Comparison of ENCODE assay signal across 21 cellular contexts in genomic region chr4:73976716-73977115, GRCh38. TPM values are rescaled to one million over a fixed set of nuclear protein-coding genes. Genes with fewer than 3 reads are reported as not detected.
"Had no signal": no experiment of that assay in that cellular context is flagged by ENCODE, and none has a peak within 500 bp of the region (broad histone marks: within the 10 kb centered on the region; RNA-seq: fewer than 3 reads in every experiment).

No MANE protein-coding gene starts in this region.

- H3K36me3 Mint-ChIP-seq: naive thymus-derived CD4-positive, alpha-beta T cell; stimulated activated memory B cell treated with anti-CD40 and anti-IgM and Interleukin-4, amounts not matched to agents 10 μg/mL and 1 μg/mL and 100 μg/mL, for 72 hours had no signal

- H3K27ac ChIP-seq: ascending aorta, esophagus muscularis mucosa, heart right ventricle, lower lobe of right lung, parathyroid adenoma, sigmoid colon, thyroid gland had no signal

- H3K27me3 ChIP-seq: ascending aorta, thyroid gland had no signal

- H3K4me3 ChIP-seq: ascending aorta, esophagus muscularis mucosa, heart right ventricle, lower lobe of right lung, sigmoid colon, thyroid gland had no signal

- H3K27ac Mint-ChIP-seq: activated naive CD4-positive, alpha-beta T cell treated with anti-CD3 and anti-CD28 coated beads for 36 hours; activated naive CD8-positive, alpha-beta T cell treated with anti-CD3 and anti-CD28 coated beads, Interleukin-2, amount 50 U/mL, for 24 hours; activated T-helper 17 cell treated with anti-CD3 and anti-CD28 coated beads, Interleukin-2, amount 50 U/mL, for 72 hours; naive thymus-derived CD4-positive, alpha-beta T cell; stimulated activated memory B cell treated with anti-CD40 and anti-IgM and Interleukin-4, amounts not matched to agents 10 μg/mL and 1 μg/mL and 100 μg/mL, for 72 hours had no signal

- H3K9ac ChIP-seq: parathyroid adenoma had no signal

- H3K4me1 Mint-ChIP-seq: activated naive CD8-positive, alpha-beta T cell treated with anti-CD3 and anti-CD28 coated beads, Interleukin-2, amount 50 U/mL, for 24 hours; activated T-helper 17 cell treated with anti-CD3 and anti-CD28 coated beads, Interleukin-2, amount 50 U/mL, for 72 hours; naive thymus-derived CD4-positive, alpha-beta T cell; stimulated activated memory B cell treated with anti-CD40 and anti-IgM and Interleukin-4, amounts not matched to agents 10 μg/mL and 1 μg/mL and 100 μg/mL, for 72 hours had no signal

- ATAC-seq: activated naive CD8-positive, alpha-beta T cell treated with anti-CD3 and anti-CD28 coated beads, Interleukin-2, amount 50 U/mL, for 24 hours; activated T-helper 17 cell treated with anti-CD3 and anti-CD28 coated beads, Interleukin-2, amount 50 U/mL, for 72 hours; left colon; lower lobe of right lung; naive thymus-derived CD4-positive, alpha-beta T cell; stimulated activated memory B cell treated with anti-CD40 and anti-IgM and Interleukin-4, amounts not matched to agents 10 μg/mL and 1 μg/mL and 100 μg/mL, for 72 hours had no signal

- H3K9me3 ChIP-seq: thyroid gland had no signal

- DNase-seq: activated CD4-positive, alpha-beta T cell treated with anti-CD3 and anti-CD28 coated beads, Interleukin-2, amount 50 U/mL, for 48 hours; activated CD4-positive, CD25-positive, alpha-beta regulatory T cell treated with anti-CD3 and anti-CD28 coated beads, Interleukin-2, amount 50 U/mL, for 72 hours; activated naive CD4-positive, alpha-beta T cell treated with anti-CD3 and anti-CD28 coated beads for 36 hours; activated naive CD8-positive, alpha-beta T cell treated with anti-CD3 and anti-CD28 coated beads, Interleukin-2, amount 50 U/mL, for 24 hours; central memory CD4-positive, alpha-beta T cell; cortex of kidney; effector CD4-positive, alpha-beta T cell; heart right ventricle; left colon; lower lobe of right lung; midbrain; naive thymus-derived CD4-positive, alpha-beta T cell; sigmoid colon; thyroid gland had no signal

- H3K4me1 ChIP-seq: ascending aorta, lower lobe of right lung, parathyroid adenoma had no signal

- H3K36me3 ChIP-seq: ascending aorta, esophagus muscularis mucosa, heart right ventricle, lower lobe of right lung, sigmoid colon, thyroid gland had no signal

- H3K4me3 Mint-ChIP-seq: activated naive CD4-positive, alpha-beta T cell treated with anti-CD3 and anti-CD28 coated beads for 36 hours; activated naive CD8-positive, alpha-beta T cell treated with anti-CD3 and anti-CD28 coated beads, Interleukin-2, amount 50 U/mL, for 24 hours; activated T-helper 17 cell treated with anti-CD3 and anti-CD28 coated beads, Interleukin-2, amount 50 U/mL, for 72 hours; naive thymus-derived CD4-positive, alpha-beta T cell; stimulated activated memory B cell treated with anti-CD40 and anti-IgM and Interleukin-4, amounts not matched to agents 10 μg/mL and 1 μg/mL and 100 μg/mL, for 72 hours had no signal

- H3K79me2 ChIP-seq: parathyroid adenoma had no signal

- H2AFZ ChIP-seq: parathyroid adenoma had no signal

RNA-seq across cellular contexts. Expression of gene PF4, which starts 5.1 kb away (rescaled TPM):
- total RNA-seq: activated naive CD4-positive, alpha-beta T cell treated with anti-CD3 and anti-CD28 coated beads for 36 hours; activated T-helper 17 cell treated with anti-CD3 and anti-CD28 coated beads, Interleukin-2, amount 50 U/mL, for 72 hours; frontal cortex; T-helper 1 cell treated with Interleukin-12 subunit alpha and Interleukin-12 subunit beta and Interleukin-4 antibody, amounts not matched to agents 30 ng/mL and 1 ng/mL, for 36 hours; thyroid gland had no signal
- polyA plus RNA-seq: naive thymus-derived CD4-positive, alpha-beta T cell had no signal

RNA-seq across cellular contexts. Expression of gene PPBP, which starts 11.3 kb away (rescaled TPM):
- total RNA-seq: activated naive CD4-positive, alpha-beta T cell treated with anti-CD3 and anti-CD28 coated beads for 36 hours; activated T-helper 17 cell treated with anti-CD3 and anti-CD28 coated beads, Interleukin-2, amount 50 U/mL, for 72 hours; ascending aorta; left colon; sigmoid colon; T-helper 1 cell treated with Interleukin-12 subunit alpha and Interleukin-12 subunit beta and Interleukin-4 antibody, amounts not matched to agents 30 ng/mL and 1 ng/mL, for 36 hours had no signal
- polyA plus RNA-seq: naive thymus-derived CD4-positive, alpha-beta T cell had no signal

RNA-seq across cellular contexts. Expression of gene CXCL5, which starts 21.8 kb away (rescaled TPM):
- total RNA-seq: activated naive CD4-positive, alpha-beta T cell treated with anti-CD3 and anti-CD28 coated beads for 36 hours; activated T-helper 17 cell treated with anti-CD3 and anti-CD28 coated beads, Interleukin-2, amount 50 U/mL, for 72 hours; ascending aorta; frontal cortex; sigmoid colon; T-helper 1 cell treated with Interleukin-12 subunit alpha and Interleukin-12 subunit beta and Interleukin-4 antibody, amounts not matched to agents 30 ng/mL and 1 ng/mL, for 36 hours; thyroid gland had no signal
- polyA plus RNA-seq: naive thymus-derived CD4-positive, alpha-beta T cell had no signal
